In the genomic region with DNA sequence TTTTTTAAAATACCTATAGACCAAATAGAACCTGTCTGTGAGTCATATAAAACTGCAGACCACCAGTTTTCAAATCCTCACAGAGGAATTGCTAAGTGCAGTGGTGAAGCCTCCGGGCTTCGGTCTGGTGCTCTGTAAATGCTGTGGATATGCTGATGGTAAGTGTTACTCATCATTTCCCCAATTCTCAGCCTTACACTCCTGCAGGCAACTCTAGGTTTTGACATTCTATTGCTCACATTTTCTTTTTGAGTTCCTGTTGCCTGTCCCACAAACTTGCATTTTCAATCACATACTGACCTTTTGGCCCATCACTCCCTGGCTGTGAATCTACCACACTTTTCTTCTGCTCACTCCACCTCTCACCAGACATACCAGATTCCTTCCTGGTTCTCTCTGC, we compare ENCODE assay signal across 13 cellular contexts.
DNase-seq lines count a peak whose midpoint lies in the region; ATAC-seq lines count a peak whose summit lies in the region.
"Had no signal": no experiment of that assay in that cellular context is flagged by ENCODE, and none has a peak within 500 bp of the region (broad histone marks: within the 10 kb centered on the region; RNA-seq: fewer than 3 reads in every experiment).

No MANE protein-coding gene starts in this region.

- H3K4me1 Mint-ChIP-seq in activated T-cell treated with anti-CD3 and anti-CD28 coated beads, Interleukin-2, amount 50 U/mL, for 72 hours (ENCODE audit: low read depth): peaks cover 20% of the 10 kb centered on the region
- H3K4me1 Mint-ChIP-seq in stimulated activated naive B cell treated with anti-CD40 and anti-IgM and Interleukin-4, amounts not matched to agents 10 μg/mL and 1 μg/mL and 100 μg/mL, for 72 hours: peaks cover 15 to 29% of the 10 kb centered on the region in 2 donors

- no peak overlapping the region for H3K4me3 ChIP-seq in MG63
- H3K4me3 ChIP-seq: vagina had no signal

- no peaks in the 10 kb centered on the region for H3K9me3 ChIP-seq in MG63
- H3K9me3 ChIP-seq: vagina had no signal

- peak; percentile 95 for ATAC-seq in activated T-cell treated with anti-CD3 and anti-CD28 coated beads, Interleukin-2, amount 50 U/mL, for 72 hours (replicated peaks in 1 of 2)
- ATAC-seq in GM21786 (IDR thresholded peaks at IDR 0.05; ENCODE audit: unreplicated experiment): peak; percentile 84
- peak; percentile 67 for ATAC-seq in HG03354 (IDR thresholded peaks at IDR 0.05; ENCODE audit: poor library complexity, severe bottlenecking, unreplicated experiment)
- peak; percentile 94 to 98 for ATAC-seq in stimulated activated naive B cell treated with anti-CD40 and anti-IgM and Interleukin-4, amounts not matched to agents 10 μg/mL and 1 μg/mL and 100 μg/mL, for 72 hours (replicated peaks)
- ATAC-seq: left lobe of liver had no signal

- peak; percentile 24 to 27 for DNase-seq in activated T-cell treated with anti-CD3 and anti-CD28 coated beads, Interleukin-2, amount 50 U/mL, for 72 hours
- DNase-seq in activated T-cell treated with anti-CD3 and anti-CD28 coated beads for 4 hours (no peak), UCSD-AML1 (lab: John Stamatoyannopoulos, UW; ENCODE audit: unreplicated experiment) (no peak), kidney glomerular epithelial cell (lab: John Stamatoyannopoulos, UW) (no peak), MG63 (no peak)
- peak; percentile 35 for DNase-seq in stimulated activated naive B cell treated with anti-CD40 and anti-IgM and Interleukin-4, amounts not matched to agents 10 μg/mL and 1 μg/mL and 100 μg/mL, for 72 hours
- DNase-seq: activated T-cell treated with anti-CD3 and anti-CD28 coated beads, Interleukin-2, amount 50 U/mL, for 4 hours; NCI-H748 treated with DMSO at 0.1 percent for 48 hours; T-helper 1 cell had no signal

- no peak overlapping the region for H3K27ac Mint-ChIP-seq in activated T-cell treated with anti-CD3 and anti-CD28 coated beads, Interleukin-2, amount 50 U/mL, for 72 hours
- H3K27ac Mint-ChIP-seq in stimulated activated naive B cell treated with anti-CD40 and anti-IgM and Interleukin-4, amounts not matched to agents 10 μg/mL and 1 μg/mL and 100 μg/mL, for 72 hours: no peak overlapping the region

- no peaks in the 10 kb centered on the region for H3K36me3 Mint-ChIP-seq in activated T-cell treated with anti-CD3 and anti-CD28 coated beads, Interleukin-2, amount 50 U/mL, for 72 hours (ENCODE audit: insufficient read depth in 2 of 2)
- no peaks in the 10 kb centered on the region for H3K36me3 Mint-ChIP-seq in stimulated activated naive B cell treated with anti-CD40 and anti-IgM and Interleukin-4, amounts not matched to agents 10 μg/mL and 1 μg/mL and 100 μg/mL, for 72 hours

- peaks cover 5% of the 10 kb centered on the region; the same call in 1 of the 2 replicates for H3K27me3 ChIP-seq in MG63
- H3K27me3 ChIP-seq: vagina had no signal

- no peaks in the 10 kb centered on the region for H3K9me3 Mint-ChIP-seq in activated T-cell treated with anti-CD3 and anti-CD28 coated beads, Interleukin-2, amount 50 U/mL, for 72 hours
- H3K9me3 Mint-ChIP-seq in stimulated activated naive B cell treated with anti-CD40 and anti-IgM and Interleukin-4, amounts not matched to agents 10 μg/mL and 1 μg/mL and 100 μg/mL, for 72 hours: peaks cover 0 to 2% of the 10 kb centered on the region in 2 donors
- H3K9me3 Mint-ChIP-seq: activated T-cell treated with anti-CD3 and anti-CD28 coated beads, Interleukin-2, amount 50 U/mL, for 4 hours had no signal

- H3K36me3 ChIP-seq in MG63: no peaks in the 10 kb centered on the region
- H3K36me3 ChIP-seq: vagina had no signal

- H3K4me3 Mint-ChIP-seq in activated T-cell treated with anti-CD3 and anti-CD28 coated beads, Interleukin-2, amount 50 U/mL, for 72 hours: peak overlapping the region in 1 of 2 donors; percentile 0
- H3K4me3 Mint-ChIP-seq in stimulated activated naive B cell treated with anti-CD40 and anti-IgM and Interleukin-4, amounts not matched to agents 10 μg/mL and 1 μg/mL and 100 μg/mL, for 72 hours: peak overlapping the region in 1 of 2 donors; percentile 0
- H3K4me3 Mint-ChIP-seq: activated T-cell treated with anti-CD3 and anti-CD28 coated beads, Interleukin-2, amount 50 U/mL, for 4 hours had no signal

- peaks cover 40% of the 10 kb centered on the region for H3K27me3 Mint-ChIP-seq in activated T-cell treated with anti-CD3 and anti-CD28 coated beads, Interleukin-2, amount 50 U/mL, for 72 hours (ENCODE audit: low read depth)
- H3K27me3 Mint-ChIP-seq in stimulated activated naive B cell treated with anti-CD40 and anti-IgM and Interleukin-4, amounts not matched to agents 10 μg/mL and 1 μg/mL and 100 μg/mL, for 72 hours: peaks cover 0 to 5% of the 10 kb centered on the region in 2 donors

Comparison
In these comparisons a context has a peak if more than half of its experiments do, and no peak if none do; other contexts are left out.
1. DNase-seq: peak in activated T-cell treated with anti-CD3 and anti-CD28 coated beads, Interleukin-2, amount 50 U/mL, for 72 hours (2 of 2) and stimulated activated naive B cell treated with anti-CD40 and anti-IgM and Interleukin-4, amounts not matched to agents 10 μg/mL and 1 μg/mL and 100 μg/mL, for 72 hours (single experiment); none in activated T-cell treated with anti-CD3 and anti-CD28 coated beads for 4 hours (single experiment), UCSD-AML1 (single experiment), kidney glomerular epithelial cell (single experiment) and MG63 (single experiment).
2. Peak in every context shown above with its lines, with median percentiles within 50 percentile points of each other: ATAC-seq.